ENCODE assay signal across 8 cellular contexts in genomic region chr5:149345892-149346222, GRCh38. TPM values are rescaled to one million over a fixed set of nuclear protein-coding genes. Genes with fewer than 3 reads are reported as not detected.
A peak's percentile ranks its signal among the peaks of the same experiment; 100 is the strongest.
DNase-seq lines count a peak whose midpoint lies in the region; ATAC-seq, FAIRE-seq and TF ChIP-seq lines count a peak whose summit lies in the region.

No MANE protein-coding gene starts in this region.

- no peak for FAIRE-seq in astrocyte (lab: Jason Lieb, UNC)
- FAIRE-seq in GM19239 (lab: Jason Lieb, UNC): no peak

- no peak for TF ChIP-seq CTCF in AG04450 (IDR thresholded peaks at IDR 0.05; ENCODE audit: low read depth, low read length)
- TF ChIP-seq CTCF in astrocyte (IDR thresholded peaks at IDR 0.05; ENCODE audit: insufficient read depth, low read depth, low read length): no peak

- POLR2A ChIA-PET in AG04450 (lab: Yijun Ruan, JAX): interaction anchor here (1.2 to 2.3 kb wide), 4 partner anchors 12 to 89 kb away, joined by 3 to 6 read pairs (median 6); partner anchors contain the start of gene PCYOX1L

- ATAC-seq in GM18909 (IDR thresholded peaks at IDR 0.05; ENCODE audit: poor library complexity, unreplicated experiment): peak; percentile 1
- ATAC-seq in stimulated activated effector memory CD8-positive, alpha-beta T cell treated with anti-CD3 and anti-CD28 coated beads, Interleukin-12 subunit alpha, Interleukin-12 subunit beta, amount 100 ng/mL, for 72 hours: peak; percentile 2

- DNase-seq in AG04450 (ENCODE audit: low read depth, low spot score) (no peak), MG63 (no peak), astrocyte (ENCODE audit: low read depth) (peak; percentile 30), iPS-NIHi11 (ENCODE audit: low spot score) (peak; percentile 19), cerebellum (ENCODE audit: low spot score) (no peak), GM19239 (ENCODE audit: insufficient read length, low spot score) (no peak)
- peak in 1 of 2 donors; percentile 69 for DNase-seq in stimulated activated effector memory CD8-positive, alpha-beta T cell treated with anti-CD3 and anti-CD28 coated beads, Interleukin-12 subunit alpha, Interleukin-12 subunit beta, amount 100 ng/mL, for 72 hours (ENCODE audit: low spot score in 2 of 2)

- H3K27ac ChIP-seq in AG04450 (ENCODE audit: low read depth, low read length): peak overlapping the region; percentile 88
- peak overlapping the region; percentile 59 for H3K27ac ChIP-seq in astrocyte (ENCODE audit: low read depth, low read length)

- H3K36me3 Mint-ChIP-seq in astrocyte (ENCODE audit: low read depth, unreplicated experiment): peaks cover 19% of the 10 kb centered on the region
- peaks cover 57% of the 10 kb centered on the region for H3K36me3 Mint-ChIP-seq in stimulated activated effector memory CD8-positive, alpha-beta T cell treated with anti-CD3 and anti-CD28 coated beads, Interleukin-12 subunit alpha, Interleukin-12 subunit beta, amount 100 ng/mL, for 72 hours

- H3K27me3 ChIP-seq in AG04450 (ENCODE audit: control insufficient read depth, insufficient read depth, low read length) (no peaks in the 10 kb centered on the region), MG63 (no peaks in the 10 kb centered on the region), astrocyte (ENCODE audit: insufficient read depth, low read length) (no peaks in the 10 kb centered on the region)

- peaks cover 6% of the 10 kb centered on the region for H3K4me1 ChIP-seq in astrocyte (ENCODE audit: insufficient read depth, low read length)

- peak overlapping the region; percentile 88 for H3K9ac ChIP-seq in astrocyte (ENCODE audit: low read length)

- H2AFZ ChIP-seq in astrocyte (ENCODE audit: low read depth, low read length): peak overlapping the region; percentile 94

- peaks cover 19% of the 10 kb centered on the region for H3K4me1 Mint-ChIP-seq in astrocyte (ENCODE audit: low read depth, unreplicated experiment)
- H3K4me1 Mint-ChIP-seq in stimulated activated effector memory CD8-positive, alpha-beta T cell treated with anti-CD3 and anti-CD28 coated beads, Interleukin-12 subunit alpha, Interleukin-12 subunit beta, amount 100 ng/mL, for 72 hours: peaks cover 53% of the 10 kb centered on the region

- CTCF ChIA-PET in AG04450 (lab: Charles Lee): interaction anchor here (1.8 to 3.1 kb wide), 2 partner anchors 22 to 80 kb away, joined by 7 to 12 read pairs; no protein-coding TSS in a partner anchor

- peak overlapping the region; percentile 98 for H3K4me3 ChIP-seq in AG04450 (ENCODE audit: low read depth, low read length)
- H3K4me3 ChIP-seq in MG63: peak overlapping the region; percentile 86
- peak overlapping the region; percentile 99 for H3K4me3 ChIP-seq in astrocyte (ENCODE audit: insufficient read depth, low read depth, low read length)

- peak overlapping the region; percentile 98 for H3K27ac Mint-ChIP-seq in astrocyte (ENCODE audit: unreplicated experiment)
- peak overlapping the region; percentile 96 for H3K27ac Mint-ChIP-seq in stimulated activated effector memory CD8-positive, alpha-beta T cell treated with anti-CD3 and anti-CD28 coated beads, Interleukin-12 subunit alpha, Interleukin-12 subunit beta, amount 100 ng/mL, for 72 hours

- peaks cover 28% of the 10 kb centered on the region for H3K79me2 ChIP-seq in astrocyte (ENCODE audit: insufficient read depth, low read length)

- H4K20me1 ChIP-seq in astrocyte (ENCODE audit: insufficient read depth, low read length): peaks cover 13% of the 10 kb centered on the region

- H3K4me3 Mint-ChIP-seq in astrocyte (ENCODE audit: unreplicated experiment): peak overlapping the region; percentile 98
- H3K4me3 Mint-ChIP-seq in stimulated activated effector memory CD8-positive, alpha-beta T cell treated with anti-CD3 and anti-CD28 coated beads, Interleukin-12 subunit alpha, Interleukin-12 subunit beta, amount 100 ng/mL, for 72 hours: peak overlapping the region; percentile 91

- H3K27me3 Mint-ChIP-seq in astrocyte (ENCODE audit: low read depth, unreplicated experiment): no peaks in the 10 kb centered on the region

- H3K4me2 ChIP-seq in astrocyte (ENCODE audit: low read length): peak overlapping the region; percentile 99

- no peaks in the 10 kb centered on the region for H3K9me3 Mint-ChIP-seq in astrocyte (ENCODE audit: unreplicated experiment)
- H3K9me3 Mint-ChIP-seq in stimulated activated effector memory CD8-positive, alpha-beta T cell treated with anti-CD3 and anti-CD28 coated beads, Interleukin-12 subunit alpha, Interleukin-12 subunit beta, amount 100 ng/mL, for 72 hours: no peaks in the 10 kb centered on the region

- H3K36me3 ChIP-seq in MG63 (peaks cover 44% of the 10 kb centered on the region), astrocyte (ENCODE audit: insufficient read depth, low read length) (peaks cover 32% of the 10 kb centered on the region)

- no peaks in the 10 kb centered on the region for H3K9me3 ChIP-seq in AG04450 (ENCODE audit: control insufficient read depth, insufficient read depth, low read length)
- no peaks in the 10 kb centered on the region for H3K9me3 ChIP-seq in MG63
- H3K9me3 ChIP-seq in astrocyte (ENCODE audit: insufficient read depth, low read depth, low read length): no peaks in the 10 kb centered on the region

RNA-seq across cellular contexts. Expression of gene GRPEL2, which starts 0.6 kb away (rescaled TPM):
- 15.0 and 21.6 TPM in 2 replicates for polyA plus RNA-seq in AG04450 (2011; rRNA removed)
- polyA minus RNA-seq in AG04450 (2011; rRNA and poly(A)+ RNA removed): 30.5 and 31.8 TPM in 2 replicates
- total RNA-seq in MG63 (2014; rRNA removed; shearing (Covaris generic); ENCODE audit: low replicate concordance): 30.2 and 49.1 TPM in 2 replicates
- total RNA-seq in astrocyte: 26.0 and 30.0 TPM in 2 replicates
- 29.2 TPM for total RNA-seq in cerebellum

RNA-seq across cellular contexts. Expression of gene PCYOX1L, which starts 12.0 kb away (rescaled TPM):
- 11.0 and 11.8 TPM in 2 replicates for polyA plus RNA-seq in AG04450 (2011; rRNA removed)
- polyA minus RNA-seq in AG04450 (2011; rRNA and poly(A)+ RNA removed): 6.2 and 7.5 TPM in 2 replicates
- total RNA-seq in MG63 (2014; rRNA removed; shearing (Covaris generic); ENCODE audit: low replicate concordance): 6.4 and 16.6 TPM in 2 replicates
- 16.6 and 21.8 TPM in 2 replicates for total RNA-seq in astrocyte
- total RNA-seq in cerebellum: 9.0 TPM

RNA-seq across cellular contexts. Expression of gene IL17B, which starts 33.2 kb away (rescaled TPM):
- 0.24 TPM in 1 of 2 replicates, not detected in the other for polyA plus RNA-seq in AG04450 (2011; rRNA removed)
- 0.41 TPM in 1 of 2 replicates, not detected in the other for polyA minus RNA-seq in AG04450 (2011; rRNA and poly(A)+ RNA removed)
- not detected in 2 replicates for total RNA-seq in MG63 (2014; rRNA removed; shearing (Covaris generic); ENCODE audit: low replicate concordance)
- total RNA-seq in astrocyte: 0.54 and 0.60 TPM in 2 replicates
- total RNA-seq in cerebellum: not detected

Comparison
In these comparisons a context has a peak if more than half of its experiments do, and no peak if none do; other contexts are left out.
1. DNase-seq: peak in astrocyte (single experiment) and iPS-NIHi11 (single experiment); none in AG04450 (single experiment), MG63 (single experiment), cerebellum (single experiment) and GM19239 (single experiment).
2. Peak in every context shown above with its lines, with median percentiles within 50 percentile points of each other: H3K4me3 ChIP-seq.